18 cellular contexts compared by ENCODE assay signal in genomic region chr4:183620421-183620820, GRCh38. TPM values are rescaled to one million over a fixed set of nuclear protein-coding genes. Genes with fewer than 3 reads are reported as not detected.
DNase-seq lines count a peak whose midpoint lies in the region; ATAC-seq and TF ChIP-seq lines count a peak whose summit lies in the region.
"Had no signal": no experiment of that assay in that cellular context is flagged by ENCODE, and none has a peak within 500 bp of the region (broad histone marks: within the 10 kb centered on the region; RNA-seq: fewer than 3 reads in every experiment).

No MANE protein-coding gene starts in this region.

- 47 to 60% methylated on average over 2 of the region's 2 CpGs for WGBS in body of pancreas, 2 donors
- WGBS in liver: 45% methylated on average over 2 of the region's 2 CpGs

- ATAC-seq in body of pancreas: no peak
- ATAC-seq in gastrocnemius medialis: no peak
- ATAC-seq in T-helper 17 cell: no peak
- no peak for ATAC-seq in GM19397 (IDR thresholded peaks at IDR 0.05; ENCODE audit: unreplicated experiment)
- ATAC-seq: CD8-positive, alpha-beta T cell; GM23338; HCT116 had no signal

- no peak overlapping the region for H3K4me3 ChIP-seq in body of pancreas
- H3K4me3 ChIP-seq in liver (ENCODE audit: low read depth in 1 of 3, low read length in 3 of 3): no peak overlapping the region
- no peak overlapping the region for H3K4me3 ChIP-seq in gastrocnemius medialis
- H3K4me3 ChIP-seq: BLaER1 treated with 17β-estradiol and CSF1 and Interleukin-3, amounts not matched to agents 10 nM and 100 nM; GM23338 had no signal

- no peak overlapping the region for H3K9ac ChIP-seq in liver (ENCODE audit: low read depth in 1 of 2, low read length in 2 of 2)
- H3K9ac ChIP-seq: BLaER1 treated with 17β-estradiol and CSF1 and Interleukin-3, amounts not matched to agents 10 nM and 100 nM had no signal

- no peak overlapping the region for H3K4me3 Mint-ChIP-seq in T-helper 17 cell
- H3K4me3 Mint-ChIP-seq: B cell; CD8-positive, alpha-beta T cell; GM23338; HFFc6 had no signal

- H3K9me3 ChIP-seq in body of pancreas (no peaks in the 10 kb centered on the region), liver (ENCODE audit: control insufficient read depth in 4 of 4, low read length in 3 of 4) (no peaks in the 10 kb centered on the region), gastrocnemius medialis (no peaks in the 10 kb centered on the region), T-helper 17 cell (ENCODE audit: control insufficient read depth, low read length, poor library complexity, severe bottlenecking) (no peaks in the 10 kb centered on the region)
- H3K9me3 ChIP-seq: BLaER1 treated with 17β-estradiol and CSF1 and Interleukin-3, amounts not matched to agents 10 nM and 100 nM had no signal

- peak overlapping the region in 3 of 4 donors; percentile 36 to 81 (median 80) for H3K27ac ChIP-seq in body of pancreas
- H3K27ac ChIP-seq in liver (ENCODE audit: low read depth in 1 of 2, low read length in 2 of 2): no peak overlapping the region
- H3K27ac ChIP-seq in gastrocnemius medialis: peak overlapping the region; percentile 69 to 81 (median 76)

- intact Hi-C loops in body of pancreas (cut with DNase I): no loop called here
- intact Hi-C loops in gastrocnemius medialis (cut with DNase I; ENCODE audit: low total_unique reads): no loop called here

- TF ChIP-seq RAD21 in liver (IDR thresholded peaks at IDR 0.05): no peak

- DNase-seq in body of pancreas (no peak), gastrocnemius medialis (no peak), T-helper 17 cell (no peak), GM10248 (ENCODE audit: extremely low spot score) (no peak)
- DNase-seq: Calu3; CD8-positive, alpha-beta T cell; DMS 273 treated with DMSO at 0.1 percent for 48 hours; DMS53; DND-41; EL; H7; HFFc6 had no signal

- in situ Hi-C loops in gastrocnemius medialis (cut with MboI; ENCODE audit: low sequenced_read_pairs in 4 of 4): no loop called here

- H3K27me3 ChIP-seq in body of pancreas (no peaks in the 10 kb centered on the region), liver (ENCODE audit: control insufficient read depth in 4 of 4, insufficient read depth in 4 of 4, low read length in 3 of 4) (no peaks in the 10 kb centered on the region), gastrocnemius medialis (no peaks in the 10 kb centered on the region)
- H3K27me3 ChIP-seq: BLaER1 treated with 17β-estradiol and CSF1 and Interleukin-3, amounts not matched to agents 10 nM and 100 nM had no signal

- H3K4me1 ChIP-seq in body of pancreas: peaks cover 59% of the 10 kb centered on the region
- peaks cover 2 to 32% (median 25%) of the 10 kb centered on the region in 4 donors for H3K4me1 ChIP-seq in liver (ENCODE audit: control insufficient read depth in 4 of 4, insufficient read depth in 4 of 4, low read length in 3 of 4)
- peaks cover 7 to 9% of the 10 kb centered on the region in 2 donors for H3K4me1 ChIP-seq in gastrocnemius medialis

- no peak for TF ChIP-seq POLR2A in body of pancreas (IDR thresholded peaks at IDR 0.05)
- TF ChIP-seq POLR2A in gastrocnemius medialis (IDR thresholded peaks at IDR 0.05): no peak

- TF ChIP-seq CTCF in body of pancreas (IDR thresholded peaks at IDR 0.05) (no peak), liver (IDR thresholded peaks at IDR 0.05; ENCODE audit: low read depth, low read length, missing input control) (no peak), gastrocnemius medialis (IDR thresholded peaks at IDR 0.05 in 4 of 5, conservative IDR thresholded peaks at IDR 0.05 in 1 of 5) (no peak), GM10248 (IDR thresholded peaks at IDR 0.05; ENCODE audit: control extremely low read depth, extremely low read depth, low read depth, missing control alignments) (no peak)

- CTCF ChIA-PET in GM10248 (lab: Yijun Ruan, JAX): interaction anchor here (1.2 kb wide), 1 partner anchor 11 kb away, joined by 4 read pairs; no protein-coding TSS in a partner anchor

- H3K36me3 ChIP-seq in body of pancreas (replicated peaks in 1 of 2; ENCODE audit: insufficient read depth in 1 of 2, low read depth in 2 of 2): no peaks in the 10 kb centered on the region
- H3K36me3 ChIP-seq in liver (ENCODE audit: control insufficient read depth in 4 of 4, insufficient read depth in 3 of 4, low read depth in 1 of 4, low read length in 3 of 4): no peaks in the 10 kb centered on the region
- no peaks in the 10 kb centered on the region for H3K36me3 ChIP-seq in gastrocnemius medialis
- H3K36me3 ChIP-seq: BLaER1 treated with 17β-estradiol and CSF1 and Interleukin-3, amounts not matched to agents 10 nM and 100 nM had no signal

- peaks cover 3% of the 10 kb centered on the region for H3K4me1 Mint-ChIP-seq in T-helper 17 cell
- H3K4me1 Mint-ChIP-seq: B cell, GM23338 had no signal

- peaks cover 13% of the 10 kb centered on the region for H3K27me3 Mint-ChIP-seq in T-helper 17 cell

- POLR2A ChIA-PET in GM10248 (lab: Yijun Ruan, JAX): no interaction called here

- no peak overlapping the region for H3K27ac Mint-ChIP-seq in T-helper 17 cell
- H3K27ac Mint-ChIP-seq: B cell; CD8-positive, alpha-beta T cell; GM23338; HFFc6 had no signal

- H3K36me3 Mint-ChIP-seq in T-helper 17 cell (ENCODE audit: low read depth): peaks cover 2% of the 10 kb centered on the region
- H3K36me3 Mint-ChIP-seq: CD8-positive, alpha-beta T cell had no signal

TF ChIP-seq in liver, 16 proteins besides CTCF, POLR2A, EP300 and RAD21:
- TF ChIP-seq FOXA1 (IDR thresholded peaks at IDR 0.05) (no peak), HNF4A (conservative IDR thresholded peaks at IDR 0.05) (peak; percentile 26 to 58)

RNA-seq across cellular contexts. Expression of gene RWDD4, which starts 38.6 kb away (rescaled TPM):
- 10 to 100 TPM; 15.2 to 23.3 TPM for total RNA-seq in body of pancreas
- total RNA-seq in liver: 1 to 10 TPM; 8.0 to 9.8 TPM
- polyA plus RNA-seq in liver: 10 to 100 TPM in 1 of 2 donors, 1 to 10 TPM in 1; 6.5 to 17.9 TPM
- total RNA-seq in gastrocnemius medialis: 10 to 100 TPM; 34.6 to 65.2 (median 51.9) TPM
- 10 to 100 TPM in 1 of 2 donors, 1 to 10 TPM in 1; 9.2 to 18.2 TPM for total RNA-seq in T-helper 17 cell

RNA-seq across cellular contexts. Expression of gene TRAPPC11, which starts 38.7 kb away (rescaled TPM):
- 100 to 1,000 TPM in 1 of 2 donors, 10 to 100 TPM in 1; 22.6 to 107 TPM for total RNA-seq in body of pancreas
- 10 to 100 TPM; 19.7 to 27.9 TPM for total RNA-seq in liver
- 10 to 100 TPM in 1 of 2 donors, 1 to 10 TPM in 1; 7.6 to 10.0 TPM for polyA plus RNA-seq in liver
- total RNA-seq in gastrocnemius medialis: 10 to 100 TPM; 19.3 to 31.7 (median 20.8) TPM
- total RNA-seq in T-helper 17 cell: 10 to 100 TPM; 24.7 to 27.3 TPM

Comparison
In these comparisons a context has a peak if more than half of its experiments do, and no peak if none do; other contexts are left out.
1. H3K27ac ChIP-seq: peak in body of pancreas (3 of 4) and gastrocnemius medialis (4 of 4); none in liver (0 of 2).